ENCODE assay signal across 19 cellular contexts in the genomic region with DNA sequence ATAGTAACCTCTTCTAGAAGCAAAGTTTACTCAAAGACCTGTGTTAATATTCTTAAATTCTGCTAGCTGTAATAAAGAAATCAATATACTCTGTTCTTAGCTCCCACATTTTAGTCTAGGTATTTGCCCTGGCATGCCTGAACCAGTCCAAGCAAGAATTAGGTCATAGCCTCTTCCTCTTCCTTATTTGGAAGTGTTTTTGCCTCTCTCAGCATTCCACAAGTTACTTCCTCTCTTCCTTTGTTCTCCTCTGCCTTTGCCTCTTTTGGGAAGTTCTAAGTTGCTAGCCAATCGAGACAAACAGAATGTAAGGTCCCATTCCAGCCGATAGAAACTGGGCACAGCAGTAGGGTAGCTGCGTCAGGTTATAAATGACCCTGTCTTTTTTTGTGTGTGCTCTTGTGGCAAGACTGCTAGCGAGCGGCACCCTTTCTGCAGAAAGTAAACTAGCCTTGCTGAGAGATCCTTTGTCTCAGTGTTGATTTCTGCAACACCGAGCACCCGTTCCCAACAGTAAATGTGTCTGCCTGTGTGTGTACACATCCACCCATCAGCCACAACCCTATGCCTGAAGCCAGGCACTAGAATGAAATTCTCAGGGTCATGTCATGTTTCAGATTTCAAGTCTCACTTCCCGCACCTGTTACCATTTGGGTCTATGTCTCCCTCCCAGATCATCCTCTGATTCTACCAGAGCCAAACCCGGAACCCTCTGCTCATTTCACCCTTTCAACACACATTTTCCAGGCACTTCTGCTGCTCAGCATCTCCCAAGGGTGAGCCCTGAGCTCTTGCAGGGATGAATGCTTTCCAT. TPM values are rescaled to one million over a fixed set of nuclear protein-coding genes. Genes with fewer than 3 reads are reported as not detected.
"Had no signal": no experiment of that assay in that cellular context is flagged by ENCODE, and none has a peak within 500 bp of the region (broad histone marks: within the 10 kb centered on the region; RNA-seq: fewer than 3 reads in every experiment).

No MANE protein-coding gene starts in this region.

- H3K4me3 ChIP-seq: gastrocnemius medialis, heart right ventricle, left lung, sigmoid colon had no signal

- H3K4me3 Mint-ChIP-seq: memory B cell, nephron, T-helper 17 cell had no signal

- H3K36me3 Mint-ChIP-seq: memory B cell had no signal

- H3K4me1 Mint-ChIP-seq: memory B cell, T-helper 17 cell had no signal

- H3K36me3 ChIP-seq: brain microvascular endothelial cell, gastrocnemius medialis, heart right ventricle, left lung, sigmoid colon had no signal

- DNase-seq: activated naive CD4-positive, alpha-beta T cell; activated T-cell treated with anti-CD3 and anti-CD28 coated beads, Interleukin-2, amount 50 U/mL, for 48 hours; amniotic stem cell; brain microvascular endothelial cell; gastrocnemius medialis; heart right ventricle; islet precursor cell; left lung; occipital lobe; sigmoid colon; SK-N-SH; stimulated activated CD4-positive, alpha-beta T cell treated with anti-CD3 and anti-CD28 coated beads, Interleukin-12 subunit alpha, Interleukin-12 subunit beta, amount 100 ng/mL, for 4 hours; stimulated activated naive CD4-positive, alpha-beta T cell treated with Interleukin-2 at 50 U/mL for 16 hours; T-helper 17 cell; trophoblast cell had no signal

- H3K27ac Mint-ChIP-seq: memory B cell, T-helper 17 cell had no signal

- ATAC-seq: gastrocnemius medialis, heart right ventricle, left lung, T-helper 17 cell had no signal

- H3K27me3 ChIP-seq: brain microvascular endothelial cell had no signal

RNA-seq across cellular contexts. Expression of a gene that starts 47.2 kb away (rescaled TPM):
- total RNA-seq: cerebellum, gastrocnemius medialis, heart right ventricle, left lung, occipital lobe, pulmonary artery endothelial cell, sigmoid colon, T-helper 17 cell had no signal

RNA-seq across cellular contexts. Expression of a gene that starts 58.5 kb away (rescaled TPM):
- total RNA-seq: cerebellum, gastrocnemius medialis, heart right ventricle, occipital lobe, pulmonary artery endothelial cell, sigmoid colon, T-helper 17 cell had no signal
